In genomic region chr19:18251587-18252369, GRCh38 we compare ENCODE assay signal across 8 cellular contexts. TPM values are rescaled to one million over a fixed set of nuclear protein-coding genes. Genes with fewer than 3 reads are reported as not detected.
DNase-seq lines count a peak whose midpoint lies in the region; ATAC-seq and TF ChIP-seq lines count a peak whose summit lies in the region.

No MANE protein-coding gene starts in this region.

- peak; percentile 96 to 97 for TF ChIP-seq RAD21 in liver (IDR thresholded peaks at IDR 0.05)

- in situ Hi-C loops in GM13977 (cut with MboI; ENCODE audit: low pct_unique_long_range_greater_than_20kb, low sequenced_read_pairs, unreplicated experiment) = loop anchor here (10.0 kb wide), 1 partner anchor 47 kb away; the partner anchor contains the start of gene RAB3A

- 21% methylated on average over 23 of the region's 23 CpGs for WGBS in liver

- no peak overlapping the region for H3K27ac ChIP-seq in liver (ENCODE audit: low read depth in 1 of 2, low read length in 2 of 2)

- no peak for ATAC-seq in HG02884 (IDR thresholded peaks at IDR 0.05; ENCODE audit: unreplicated experiment)

- peak; percentile 79 for DNase-seq in A172 (ENCODE audit: low spot score)
- DNase-seq in GM13977 (ENCODE audit: low spot score) = peak; percentile 94
- DNase-seq in NCI-H2196 treated with DMSO at 0.1 percent for 48 hours (lab: John Stamatoyannopoulos, UW; ENCODE audit: unreplicated experiment) = peak; percentile 39
- peak; percentile 73 for DNase-seq in activated CD4-positive, alpha-beta T cell treated with anti-CD3 and anti-CD28 coated beads for 1 hour
- peak; percentile 73 for DNase-seq in choroid plexus epithelial cell (ENCODE audit: low read depth)
- DNase-seq in stimulated activated CD4-positive, alpha-beta T cell treated with anti-CD3 and anti-CD28 coated beads, TNF-alpha, amount 100 ng/mL, for 24 hours (ENCODE audit: low read depth in 3 of 3) = peak; percentile 64 to 78 (median 73)

- no peak overlapping the region for H3K9ac ChIP-seq in liver (ENCODE audit: low read depth in 1 of 2, low read length in 2 of 2)

- no peaks in the 10 kb centered on the region for H3K36me3 ChIP-seq in liver (ENCODE audit: control insufficient read depth in 4 of 4, insufficient read depth in 3 of 4, low read depth in 1 of 4, low read length in 3 of 4)

- no peaks in the 10 kb centered on the region for H3K9me3 ChIP-seq in liver (ENCODE audit: control insufficient read depth in 4 of 4, low read length in 3 of 4)

- H3K4me1 ChIP-seq in liver (ENCODE audit: control insufficient read depth in 4 of 4, insufficient read depth in 4 of 4, low read length in 3 of 4) = no peaks in the 10 kb centered on the region

- no peaks in the 10 kb centered on the region for H3K27me3 ChIP-seq in liver (ENCODE audit: control insufficient read depth in 4 of 4, insufficient read depth in 4 of 4, low read length in 3 of 4)

- H3K4me3 ChIP-seq in choroid plexus epithelial cell (ENCODE audit: low read depth, low read length) (no peak overlapping the region), liver (ENCODE audit: low read depth in 1 of 3, low read length in 3 of 3) (no peak overlapping the region)

- TF ChIP-seq CTCF in GM13977 (IDR thresholded peaks at IDR 0.05; ENCODE audit: extremely low read depth, insufficient read depth, missing control alignments) (peak; percentile 84), choroid plexus epithelial cell (conservative IDR thresholded peaks at IDR 0.05; ENCODE audit: low read depth, low read length) (peak; percentile 91), liver (IDR thresholded peaks at IDR 0.05; ENCODE audit: low read depth, low read length, missing input control) (peak; percentile 97)

TF ChIP-seq in liver, 16 proteins besides CTCF, POLR2A, EP300 and RAD21:
- TF ChIP-seq FOXA2 (IDR thresholded peaks at IDR 0.05) = no peak
- TF ChIP-seq JUND (IDR thresholded peaks at IDR 0.05) = no peak
- no peak for TF ChIP-seq FOXA1 (IDR thresholded peaks at IDR 0.05)
- TF ChIP-seq EGR1 (IDR thresholded peaks at IDR 0.05; ENCODE audit: low read depth in 2 of 2) = no peak
- no peak for TF ChIP-seq HNF4A (conservative IDR thresholded peaks at IDR 0.05)

RNA-seq across cellular contexts. Expression of gene IQCN, which starts 22.5 kb away (rescaled TPM):
- total RNA-seq in A172 (2014; rRNA removed; shearing (Covaris generic)) = 0.69 and 1.2 TPM in 2 replicates
- total RNA-seq in liver = 1 to 10 TPM in 1 of 2 donors, under 1 TPM in 1; 0.19 to 2.4 TPM
- polyA plus RNA-seq in liver = under 1 TPM; 0.43 to 0.64 TPM

RNA-seq across cellular contexts. Expression of gene PDE4C, which starts 25.5 kb away (rescaled TPM):
- 0.02 TPM in 1 of 2 replicates, not detected in the other for total RNA-seq in A172 (2014; rRNA removed; shearing (Covaris generic))
- under 1 TPM; 0.51 to 0.75 TPM for total RNA-seq in liver
- polyA plus RNA-seq in liver = under 1 TPM in 1 of 2 donors, not detected in 1; 0.23 TPM

RNA-seq across cellular contexts. Expression of gene JUND, which starts 29.6 kb away (rescaled TPM):
- 91.3 and 129 TPM in 2 replicates for total RNA-seq in A172 (2014; rRNA removed; shearing (Covaris generic))
- total RNA-seq in liver = 100 to 1,000 TPM in 1 of 2 donors, 10 to 100 TPM in 1; 36.9 to 103 TPM
- 10 to 100 TPM; 12.8 to 46.7 TPM for polyA plus RNA-seq in liver

RNA-seq across cellular contexts. Expression of gene RAB3A, which starts 47.9 kb away (rescaled TPM):
- total RNA-seq in A172 (2014; rRNA removed; shearing (Covaris generic)) = 0.26 and 2.6 TPM in 2 replicates
- total RNA-seq in liver = under 1 TPM; 0.33 to 0.84 TPM
- polyA plus RNA-seq in liver = 1 to 10 TPM in 1 of 2 donors, under 1 TPM in 1; 0.74 to 1.7 TPM

RNA-seq across cellular contexts. Expression of gene MPV17L2, which starts 58.8 kb away (rescaled TPM):
- total RNA-seq in A172 (2014; rRNA removed; shearing (Covaris generic)) = 17.1 and 40.0 TPM in 2 replicates
- total RNA-seq in liver = 10 to 100 TPM in 1 of 2 donors, 1 to 10 TPM in 1; 3.6 to 12.1 TPM
- polyA plus RNA-seq in liver = 10 to 100 TPM; 16.1 to 28.0 TPM

Comparison
In these comparisons a context has a peak if more than half of its experiments do, and no peak if none do; other contexts are left out.
1. DNase-seq: peak in every context shown above with its lines; median percentile 94 in GM13977; 79 in A172; 73 in activated CD4-positive, alpha-beta T cell treated with anti-CD3 and anti-CD28 coated beads for 1 hour; 73 in choroid plexus epithelial cell; 73 in stimulated activated CD4-positive, alpha-beta T cell treated with anti-CD3 and anti-CD28 coated beads, TNF-alpha, amount 100 ng/mL, for 24 hours; 39 in NCI-H2196 treated with DMSO at 0.1 percent for 48 hours.